28 cellular contexts compared by ENCODE assay signal in the genomic region with DNA sequence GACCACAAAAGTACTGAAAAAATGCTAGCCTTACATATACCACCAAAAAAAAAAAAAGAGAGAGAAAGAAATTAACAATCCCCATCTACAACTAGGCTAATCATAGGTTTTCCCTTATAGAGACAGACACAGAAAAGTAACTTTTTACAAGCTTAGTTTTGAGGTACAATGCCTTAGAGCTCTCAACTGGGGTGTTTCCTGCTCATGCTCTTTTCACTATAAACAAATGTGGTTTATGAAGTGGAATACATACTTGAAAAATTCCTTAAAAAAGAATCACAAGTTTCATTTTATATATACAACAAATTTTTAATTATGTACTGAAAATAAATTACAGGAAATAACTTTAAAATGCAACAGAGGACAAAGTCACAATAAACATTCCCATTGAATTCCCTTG.
"Had no signal": no experiment of that assay in that cellular context is flagged by ENCODE, and none has a peak within 500 bp of the region (broad histone marks: within the 10 kb centered on the region; RNA-seq: fewer than 3 reads in every experiment).

No MANE protein-coding gene starts in this region.

- ATAC-seq: activated CD4-positive, alpha-beta T cell treated with anti-CD3 and anti-CD28 coated beads for 36 hours; activated CD8-positive, alpha-beta memory T cell treated with anti-CD3 and anti-CD28 coated beads, Interleukin-2, amount 10 ng/mL, durations not matched to agents 7 days and 5 days; activated CD8-positive, alpha-beta T cell treated with anti-CD3 and anti-CD28 coated beads, Interleukin-2, amount 10 ng/mL, durations not matched to agents 7 days and 5 days; activated naive CD4-positive, alpha-beta T cell treated with anti-CD3 and anti-CD28 coated beads, Interleukin-2, amount 50 U/mL, for 72 hours; activated T-cell treated with anti-CD3 and anti-CD28 coated beads, Interleukin-2, amount 50 U/mL, for 72 hours; esophagus mucosa; gastroesophageal sphincter; heart right ventricle had no signal

- DNase-seq: activated CD4-positive, alpha-beta memory T cell treated with anti-CD3 and anti-CD28 coated beads for 36 hours; activated CD4-positive, alpha-beta T cell treated with anti-CD3 and anti-CD28 coated beads for 36 hours; activated CD4-positive, alpha-beta T cell treated with anti-CD3 and anti-CD28 coated beads, Interleukin-2, amount 10 ng/mL, durations not matched to agents 24 days and 14 days; activated CD4-positive, CD25-positive, alpha-beta regulatory T cell; activated CD4-positive, CD25-positive, alpha-beta regulatory T cell treated with anti-CD3 and anti-CD28 coated beads, Interleukin-2, amount 50 U/mL, for 72 hours; activated CD8-positive, alpha-beta memory T cell treated with anti-CD3 and anti-CD28 coated beads, Interleukin-2, amount 10 ng/mL, durations not matched to agents 7 days and 5 days; activated CD8-positive, alpha-beta memory T cell treated with anti-CD3 and anti-CD28 coated beads, Interleukin-2, amount 50 U/mL, for 4 hours; activated CD8-positive, alpha-beta T cell treated with anti-CD3 and anti-CD28 coated beads, Interleukin-2, amount 10 ng/mL, durations not matched to agents 7 days and 5 days; activated gamma-delta T cell; activated naive CD4-positive, alpha-beta T cell; activated naive CD4-positive, alpha-beta T cell treated with anti-CD3 and anti-CD28 coated beads, Interleukin-2, amount 10 ng/mL, durations not matched to agents 7 days and 5 days; activated naive CD8-positive, alpha-beta T cell treated with anti-CD3 and anti-CD28 coated beads, Interleukin-2, amount 10 ng/mL, durations not matched to agents 7 days and 5 days; activated T-cell treated with anti-CD3 and anti-CD28 coated beads, Interleukin-2, amount 50 U/mL, for 24 hours; activated T-cell treated with anti-CD3 and anti-CD28 coated beads, Interleukin-2, amount 50 U/mL, for 72 hours; brain microvascular endothelial cell; dorsolateral prefrontal cortex; effector memory CD4-positive, alpha-beta T cell; endodermal cell; heart right ventricle; T1000; WERI-Rb-1 had no signal

- H3K27me3 Mint-ChIP-seq: activated CD4-positive, alpha-beta T cell treated with anti-CD3 and anti-CD28 coated beads for 36 hours; activated naive CD4-positive, alpha-beta T cell treated with anti-CD3 and anti-CD28 coated beads, Interleukin-2, amount 10 ng/mL, durations not matched to agents 7 days and 5 days; activated naive CD8-positive, alpha-beta T cell treated with anti-CD3 and anti-CD28 coated beads, Interleukin-2, amount 10 ng/mL, durations not matched to agents 7 days and 5 days; activated T-cell treated with anti-CD3 and anti-CD28 coated beads, Interleukin-2, amount 50 U/mL, for 24 hours had no signal

- H3K4me3 Mint-ChIP-seq: activated CD4-positive, alpha-beta memory T cell treated with anti-CD3 and anti-CD28 coated beads for 36 hours; activated CD4-positive, alpha-beta T cell treated with anti-CD3 and anti-CD28 coated beads for 36 hours; activated CD4-positive, alpha-beta T cell treated with anti-CD3 and anti-CD28 coated beads, Interleukin-2, amount 10 ng/mL, durations not matched to agents 24 days and 14 days; activated CD8-positive, alpha-beta memory T cell treated with anti-CD3 and anti-CD28 coated beads, Interleukin-2, amount 10 ng/mL, durations not matched to agents 7 days and 5 days; activated CD8-positive, alpha-beta T cell treated with anti-CD3 and anti-CD28 coated beads, Interleukin-2, amount 10 ng/mL, durations not matched to agents 7 days and 5 days; activated naive CD4-positive, alpha-beta T cell treated with anti-CD3 and anti-CD28 coated beads, Interleukin-2, amount 10 ng/mL, durations not matched to agents 7 days and 5 days; activated naive CD8-positive, alpha-beta T cell treated with anti-CD3 and anti-CD28 coated beads, Interleukin-2, amount 10 ng/mL, durations not matched to agents 7 days and 5 days; activated T-cell treated with anti-CD3 and anti-CD28 coated beads, Interleukin-2, amount 50 U/mL, for 24 hours; activated T-cell treated with anti-CD3 and anti-CD28 coated beads, Interleukin-2, amount 50 U/mL, for 72 hours; central memory CD8-positive, alpha-beta T cell; dendritic cell treated with granulocyte-macrophage colony-stimulating factor and Interleukin-4, amounts not matched to agents 40 ng/mL and 50 ng/mL, for 4 days; endodermal cell; T-helper 2 cell treated with Interferon-gamma antibody and Interleukin-4, amounts not matched to agents 5 μg/mL and 100 μg/mL, for 36 hours had no signal

- H3K4me1 Mint-ChIP-seq: activated naive CD4-positive, alpha-beta T cell treated with anti-CD3 and anti-CD28 coated beads, Interleukin-2, amount 10 ng/mL, durations not matched to agents 7 days and 5 days; activated naive CD8-positive, alpha-beta T cell treated with anti-CD3 and anti-CD28 coated beads, Interleukin-2, amount 10 ng/mL, durations not matched to agents 7 days and 5 days; central memory CD8-positive, alpha-beta T cell had no signal

- H3K9me3 Mint-ChIP-seq: activated CD4-positive, alpha-beta memory T cell treated with anti-CD3 and anti-CD28 coated beads for 36 hours; activated CD4-positive, alpha-beta T cell treated with anti-CD3 and anti-CD28 coated beads, Interleukin-2, amount 10 ng/mL, durations not matched to agents 24 days and 14 days; activated naive CD4-positive, alpha-beta T cell treated with anti-CD3 and anti-CD28 coated beads, Interleukin-2, amount 10 ng/mL, durations not matched to agents 7 days and 5 days; activated naive CD4-positive, alpha-beta T cell treated with anti-CD3 and anti-CD28 coated beads, Interleukin-2, amount 50 U/mL, for 72 hours; activated naive CD8-positive, alpha-beta T cell treated with anti-CD3 and anti-CD28 coated beads, Interleukin-2, amount 10 ng/mL, durations not matched to agents 7 days and 5 days; activated T-cell treated with anti-CD3 and anti-CD28 coated beads, Interleukin-2, amount 50 U/mL, for 24 hours; activated T-cell treated with anti-CD3 and anti-CD28 coated beads, Interleukin-2, amount 50 U/mL, for 72 hours; central memory CD8-positive, alpha-beta T cell; dendritic cell treated with granulocyte-macrophage colony-stimulating factor and Interleukin-4, amounts not matched to agents 40 ng/mL and 50 ng/mL, for 4 days; endodermal cell; T-helper 2 cell treated with Interferon-gamma antibody and Interleukin-4, amounts not matched to agents 5 μg/mL and 100 μg/mL, for 36 hours had no signal

- FAIRE-seq: bronchial epithelial cell had no signal

- H3K27ac Mint-ChIP-seq: activated CD4-positive, alpha-beta memory T cell treated with anti-CD3 and anti-CD28 coated beads for 36 hours; activated CD4-positive, alpha-beta T cell treated with anti-CD3 and anti-CD28 coated beads for 36 hours; activated CD4-positive, alpha-beta T cell treated with anti-CD3 and anti-CD28 coated beads, Interleukin-2, amount 10 ng/mL, durations not matched to agents 24 days and 14 days; activated CD8-positive, alpha-beta memory T cell treated with anti-CD3 and anti-CD28 coated beads, Interleukin-2, amount 10 ng/mL, durations not matched to agents 7 days and 5 days; activated CD8-positive, alpha-beta T cell treated with anti-CD3 and anti-CD28 coated beads, Interleukin-2, amount 10 ng/mL, durations not matched to agents 7 days and 5 days; activated naive CD4-positive, alpha-beta T cell treated with anti-CD3 and anti-CD28 coated beads, Interleukin-2, amount 10 ng/mL, durations not matched to agents 7 days and 5 days; activated naive CD4-positive, alpha-beta T cell treated with anti-CD3 and anti-CD28 coated beads, Interleukin-2, amount 50 U/mL, for 72 hours; activated naive CD8-positive, alpha-beta T cell treated with anti-CD3 and anti-CD28 coated beads, Interleukin-2, amount 10 ng/mL, durations not matched to agents 7 days and 5 days; activated T-cell treated with anti-CD3 and anti-CD28 coated beads, Interleukin-2, amount 50 U/mL, for 24 hours; dendritic cell treated with granulocyte-macrophage colony-stimulating factor and Interleukin-4, amounts not matched to agents 40 ng/mL and 50 ng/mL, for 4 days; endodermal cell; T-helper 2 cell treated with Interferon-gamma antibody and Interleukin-4, amounts not matched to agents 5 μg/mL and 100 μg/mL, for 36 hours had no signal
